ENCODE assay signal across 18 cellular contexts in the genomic region with DNA sequence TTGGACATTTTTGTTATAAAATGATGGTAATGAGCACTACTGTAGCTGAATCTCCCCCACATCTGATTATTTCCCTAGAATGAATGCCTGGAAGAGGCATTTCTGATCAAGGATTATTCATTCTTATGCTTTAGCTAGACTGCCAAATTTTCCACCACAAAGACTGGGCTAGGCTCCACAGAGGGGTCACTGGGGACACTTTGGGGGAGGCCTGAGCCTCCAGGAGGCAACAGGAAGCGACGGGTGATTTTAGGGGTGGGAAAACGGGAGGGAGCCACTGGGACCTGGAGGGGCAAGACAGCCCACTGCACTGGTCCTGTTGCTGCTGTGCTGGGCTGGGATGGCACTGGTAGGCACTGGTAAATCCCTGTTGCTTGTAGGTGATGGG. TPM values are rescaled to one million over a fixed set of nuclear protein-coding genes. Genes with fewer than 3 reads are reported as not detected.
DNase-seq lines count a peak whose midpoint lies in the region; ATAC-seq and TF ChIP-seq lines count a peak whose summit lies in the region.
"Had no signal": no experiment of that assay in that cellular context is flagged by ENCODE, and none has a peak within 500 bp of the region (broad histone marks: within the 10 kb centered on the region; RNA-seq: fewer than 3 reads in every experiment).

No MANE protein-coding gene starts in this region.

- no peak overlapping the region for H3K4me3 Mint-ChIP-seq in activated naive CD4-positive, alpha-beta T cell treated with anti-CD3 and anti-CD28 coated beads, Interleukin-2, amount 50 U/mL, for 24 hours
- no peak overlapping the region for H3K4me3 Mint-ChIP-seq in activated CD8-positive, alpha-beta T cell treated with anti-CD3 and anti-CD28 coated beads for 36 hours

- peak overlapping the region; percentile 80 for H3K27ac Mint-ChIP-seq in activated naive CD4-positive, alpha-beta T cell treated with anti-CD3 and anti-CD28 coated beads, Interleukin-2, amount 50 U/mL, for 24 hours
- peak overlapping the region; percentile 60 for H3K27ac Mint-ChIP-seq in activated CD8-positive, alpha-beta T cell treated with anti-CD3 and anti-CD28 coated beads for 36 hours
- H3K27ac Mint-ChIP-seq: H9, WTC11 had no signal

- POLR2A ChIA-PET in activated CD8-positive, alpha-beta T cell treated with anti-CD3 and anti-CD28 coated beads for 36 hours (lab: Charles Lee) = no interaction called here

- no peak for TF ChIP-seq CTCF in activated CD8-positive, alpha-beta T cell treated with anti-CD3 and anti-CD28 coated beads for 36 hours (IDR thresholded peaks at IDR 0.05)

- H3K9me3 Mint-ChIP-seq in activated naive CD4-positive, alpha-beta T cell treated with anti-CD3 and anti-CD28 coated beads, Interleukin-2, amount 50 U/mL, for 24 hours = no peaks in the 10 kb centered on the region
- no peaks in the 10 kb centered on the region for H3K9me3 Mint-ChIP-seq in activated CD8-positive, alpha-beta T cell treated with anti-CD3 and anti-CD28 coated beads for 36 hours
- H3K9me3 Mint-ChIP-seq: H9, WTC11 had no signal

- H3K27me3 Mint-ChIP-seq in activated naive CD4-positive, alpha-beta T cell treated with anti-CD3 and anti-CD28 coated beads, Interleukin-2, amount 50 U/mL, for 24 hours = no peaks in the 10 kb centered on the region
- H3K27me3 Mint-ChIP-seq in activated CD8-positive, alpha-beta T cell treated with anti-CD3 and anti-CD28 coated beads for 36 hours = no peaks in the 10 kb centered on the region

- ATAC-seq in activated CD8-positive, alpha-beta T cell treated with anti-CD3 and anti-CD28 coated beads for 36 hours = no peak
- no peak for ATAC-seq in GM19397 (IDR thresholded peaks at IDR 0.05; ENCODE audit: unreplicated experiment)
- ATAC-seq: gastrocnemius medialis, SK-N-SH treated with all-trans-retinoic acid at 6 μM for 48 hours, WTC11 had no signal

- peaks cover 28% of the 10 kb centered on the region for H3K4me1 Mint-ChIP-seq in activated naive CD4-positive, alpha-beta T cell treated with anti-CD3 and anti-CD28 coated beads, Interleukin-2, amount 50 U/mL, for 24 hours
- peaks cover 19% of the 10 kb centered on the region for H3K4me1 Mint-ChIP-seq in activated CD8-positive, alpha-beta T cell treated with anti-CD3 and anti-CD28 coated beads for 36 hours (ENCODE audit: low read depth)

- CTCF ChIA-PET in activated CD8-positive, alpha-beta T cell treated with anti-CD3 and anti-CD28 coated beads for 36 hours (lab: Charles Lee) = interaction anchor here (0.9 to 1.0 kb wide), 2 partner anchors 47 to 53 kb away, joined by 3 read pairs; no protein-coding TSS in a partner anchor

- no peak for DNase-seq in activated naive CD4-positive, alpha-beta T cell treated with Interleukin-2 at 50 U/mL for 16 hours
- no peak for DNase-seq in activated CD8-positive, alpha-beta T cell treated with anti-CD3 and anti-CD28 coated beads for 36 hours
- DNase-seq in fibroblast of peridontal ligament (ENCODE audit: extremely low read depth) (peak; percentile 90), stromal cell of bone marrow (ENCODE audit: low read depth) (peak; percentile 85), inferior parietal cortex (ENCODE audit: extremely low spot score) (no peak), COLO668 (lab: John Stamatoyannopoulos, UW; ENCODE audit: unreplicated experiment) (no peak)
- DNase-seq: activated T-cell treated with anti-CD3 and anti-CD28 coated beads, Interleukin-2, amount 50 U/mL, for 1 hour; H9; Karpas-422; midbrain; NCI-H146; NCI-H446; spleen had no signal

- peaks cover under 1% of the 10 kb centered on the region for H3K36me3 Mint-ChIP-seq in activated naive CD4-positive, alpha-beta T cell treated with anti-CD3 and anti-CD28 coated beads, Interleukin-2, amount 50 U/mL, for 24 hours
- H3K36me3 Mint-ChIP-seq in activated CD8-positive, alpha-beta T cell treated with anti-CD3 and anti-CD28 coated beads for 36 hours (ENCODE audit: low read depth) = peaks cover 12% of the 10 kb centered on the region
- H3K36me3 Mint-ChIP-seq: WTC11 had no signal

- intact Hi-C loops in activated CD8-positive, alpha-beta T cell treated with anti-CD3 and anti-CD28 coated beads for 36 hours (cut with micrococcal nuclease) = loop anchor here (10.0 kb wide), 1 partner anchor 50 kb away; no protein-coding TSS in a partner anchor

RNA-seq across cellular contexts. Expression of a gene that starts 2.4 kb away (rescaled TPM):
- total RNA-seq in activated CD8-positive, alpha-beta T cell treated with anti-CD3 and anti-CD28 coated beads for 36 hours = 10 to 100 TPM; 39.8 to 48.1 TPM

Comparison
In these comparisons a context has a peak if more than half of its experiments do, and no peak if none do; other contexts are left out.
1. DNase-seq: peak in fibroblast of peridontal ligament (single experiment) and stromal cell of bone marrow (single experiment); none in activated naive CD4-positive, alpha-beta T cell treated with Interleukin-2 at 50 U/mL for 16 hours (single experiment), activated CD8-positive, alpha-beta T cell treated with anti-CD3 and anti-CD28 coated beads for 36 hours (single experiment), inferior parietal cortex (single experiment) and COLO668 (single experiment).